ENCODE assay signal across 21 cellular contexts in genomic region chr21:34157456-34158025, GRCh38.
DNase-seq lines count a peak whose midpoint lies in the region; ATAC-seq and TF ChIP-seq lines count a peak whose summit lies in the region.
"Had no signal": no experiment of that assay in that cellular context is flagged by ENCODE, and none has a peak within 500 bp of the region (broad histone marks: within the 10 kb centered on the region; RNA-seq: fewer than 3 reads in every experiment).

No MANE protein-coding gene starts in this region.

- TF ChIP-seq POLR2A in testis (IDR thresholded peaks at IDR 0.05) = no peak

- H3K36me3 Mint-ChIP-seq in activated naive CD8-positive, alpha-beta T cell treated with anti-CD3 and anti-CD28 coated beads, Interleukin-2, amount 10 ng/mL, durations not matched to agents 7 days and 5 days = peaks cover 35% of the 10 kb centered on the region
- peaks cover 41% of the 10 kb centered on the region for H3K36me3 Mint-ChIP-seq in activated naive CD8-positive, alpha-beta T cell treated with anti-CD3 and anti-CD28 coated beads for 36 hours
- peaks cover 42% of the 10 kb centered on the region for H3K36me3 Mint-ChIP-seq in mesothelial cell of epicardium

- H3K27me3 Mint-ChIP-seq in activated naive CD8-positive, alpha-beta T cell treated with anti-CD3 and anti-CD28 coated beads, Interleukin-2, amount 10 ng/mL, durations not matched to agents 7 days and 5 days = no peaks in the 10 kb centered on the region
- H3K27me3 Mint-ChIP-seq in activated naive CD8-positive, alpha-beta T cell treated with anti-CD3 and anti-CD28 coated beads for 36 hours = no peaks in the 10 kb centered on the region
- no peaks in the 10 kb centered on the region for H3K27me3 Mint-ChIP-seq in mesothelial cell of epicardium (ENCODE audit: low read depth)
- H3K27me3 Mint-ChIP-seq: activated naive CD8-positive, alpha-beta T cell; naive B cell had no signal

- H3K9me3 ChIP-seq in ascending aorta (no peaks in the 10 kb centered on the region), testis (no peaks in the 10 kb centered on the region)

- H3K4me1 ChIP-seq in ascending aorta (peaks cover 4 to 27% of the 10 kb centered on the region in 2 donors), testis (peaks cover 28% of the 10 kb centered on the region)

- no peak for TF ChIP-seq CTCF in ascending aorta (IDR thresholded peaks at IDR 0.05)
- TF ChIP-seq CTCF in kidney epithelial cell (IDR thresholded peaks at IDR 0.05; ENCODE audit: insufficient read depth, low read length, poor library complexity, severe bottlenecking) = no peak
- TF ChIP-seq CTCF in testis (IDR thresholded peaks at IDR 0.05) = no peak
- no peak for TF ChIP-seq CTCF in mesothelial cell of epicardium (IDR thresholded peaks at IDR 0.05; ENCODE audit: unreplicated experiment)

- H3K4me3 ChIP-seq in ascending aorta = no peak overlapping the region
- H3K4me3 ChIP-seq in kidney epithelial cell (ENCODE audit: low read depth, low read length) = no peak overlapping the region
- H3K4me3 ChIP-seq in testis = no peak overlapping the region
- H3K4me3 ChIP-seq: coronary artery, lung had no signal

- intact Hi-C loops in ascending aorta (cut with DNase I) = no loop called here
- intact Hi-C loops in testis (cut with DNase I; ENCODE audit: low total_unique reads) = no loop called here

- peak overlapping the region; percentile 62 to 80 for H3K27ac ChIP-seq in ascending aorta
- peak overlapping the region; percentile 56 to 82 for H3K27ac ChIP-seq in testis
- H3K27ac ChIP-seq: coronary artery had no signal

- no peaks in the 10 kb centered on the region for H3K36me3 ChIP-seq in ascending aorta
- H3K36me3 ChIP-seq in kidney epithelial cell (ENCODE audit: control insufficient read depth, insufficient read depth, low read length) = no peaks in the 10 kb centered on the region
- H3K36me3 ChIP-seq in testis (ENCODE audit: low read depth, missing control alignments) = no peaks in the 10 kb centered on the region

- H3K27me3 ChIP-seq in ascending aorta (no peaks in the 10 kb centered on the region), kidney epithelial cell (ENCODE audit: control insufficient read depth, insufficient read depth, low read length) (no peaks in the 10 kb centered on the region), testis (no peaks in the 10 kb centered on the region)

- ATAC-seq in activated naive CD8-positive, alpha-beta T cell treated with anti-CD3 and anti-CD28 coated beads, Interleukin-2, amount 10 ng/mL, durations not matched to agents 7 days and 5 days (ENCODE audit: low read depth) = no peak
- ATAC-seq in HG03565 (IDR thresholded peaks at IDR 0.05; ENCODE audit: unreplicated experiment) (no peak), HG03025 (IDR thresholded peaks at IDR 0.05; ENCODE audit: low FRiP score, unreplicated experiment) (no peak)
- ATAC-seq: sciatic nerve had no signal

- DNase-seq in activated naive CD8-positive, alpha-beta T cell treated with anti-CD3 and anti-CD28 coated beads, Interleukin-2, amount 10 ng/mL, durations not matched to agents 7 days and 5 days = no peak
- no peak for DNase-seq in activated naive CD8-positive, alpha-beta T cell treated with anti-CD3 and anti-CD28 coated beads for 36 hours
- DNase-seq in ascending aorta (ENCODE audit: low spot score in 2 of 2) (no peak), kidney epithelial cell (ENCODE audit: low read depth) (peak; percentile 42), testis (no peak), mesothelial cell of epicardium (ENCODE audit: low spot score in 2 of 2, unreplicated experiment in 2 of 2) (no peak)
- DNase-seq: activated T-cell treated with anti-CD3 and anti-CD28 coated beads for 4 hours, naive B cell, NCI-H187 treated with DMSO at 0.1 percent for 48 hours, NCI-H748 treated with DMSO at 0.1 percent for 48 hours, Right ventricle myocardium superior, SW 1271 had no signal

- WGBS in testis, 2 donors = 71 to 80% methylated on average over 5 of the region's 5 CpGs

- POLR2A ChIA-PET in activated naive CD8-positive, alpha-beta T cell treated with anti-CD3 and anti-CD28 coated beads, Interleukin-2, amount 10 ng/mL, durations not matched to agents 7 days and 5 days (lab: Charles Lee) = no interaction called here

- peaks cover 5% of the 10 kb centered on the region for H3K9me3 Mint-ChIP-seq in activated naive CD8-positive, alpha-beta T cell treated with anti-CD3 and anti-CD28 coated beads, Interleukin-2, amount 10 ng/mL, durations not matched to agents 7 days and 5 days
- H3K9me3 Mint-ChIP-seq in activated naive CD8-positive, alpha-beta T cell treated with anti-CD3 and anti-CD28 coated beads for 36 hours = peaks cover 17% of the 10 kb centered on the region
- peaks cover 25% of the 10 kb centered on the region for H3K9me3 Mint-ChIP-seq in mesothelial cell of epicardium

- peak overlapping the region; percentile 56 for H3K27ac Mint-ChIP-seq in activated naive CD8-positive, alpha-beta T cell treated with anti-CD3 and anti-CD28 coated beads, Interleukin-2, amount 10 ng/mL, durations not matched to agents 7 days and 5 days
- no peak overlapping the region for H3K27ac Mint-ChIP-seq in activated naive CD8-positive, alpha-beta T cell treated with anti-CD3 and anti-CD28 coated beads for 36 hours
- H3K27ac Mint-ChIP-seq in mesothelial cell of epicardium = no peak overlapping the region
- H3K27ac Mint-ChIP-seq: activated naive CD8-positive, alpha-beta T cell; CD14-positive monocyte; HFFc6; naive B cell had no signal

- no peak overlapping the region for H3K4me3 Mint-ChIP-seq in activated naive CD8-positive, alpha-beta T cell treated with anti-CD3 and anti-CD28 coated beads, Interleukin-2, amount 10 ng/mL, durations not matched to agents 7 days and 5 days
- H3K4me3 Mint-ChIP-seq in activated naive CD8-positive, alpha-beta T cell treated with anti-CD3 and anti-CD28 coated beads for 36 hours = no peak overlapping the region
- no peak overlapping the region for H3K4me3 Mint-ChIP-seq in mesothelial cell of epicardium
- H3K4me3 Mint-ChIP-seq: activated naive CD8-positive, alpha-beta T cell; CD14-positive monocyte; HFFc6; stimulated activated effector memory CD8-positive, alpha-beta T cell treated with anti-CD3 and anti-CD28 coated beads, Interleukin-12 subunit alpha, Interleukin-12 subunit beta, amount 100 ng/mL, for 72 hours had no signal

- peaks cover 40% of the 10 kb centered on the region for H3K4me1 Mint-ChIP-seq in activated naive CD8-positive, alpha-beta T cell treated with anti-CD3 and anti-CD28 coated beads, Interleukin-2, amount 10 ng/mL, durations not matched to agents 7 days and 5 days
- peaks cover 21% of the 10 kb centered on the region for H3K4me1 Mint-ChIP-seq in activated naive CD8-positive, alpha-beta T cell treated with anti-CD3 and anti-CD28 coated beads for 36 hours
- H3K4me1 Mint-ChIP-seq in mesothelial cell of epicardium = no peaks in the 10 kb centered on the region
- H3K4me1 Mint-ChIP-seq: CD14-positive monocyte had no signal
